In genomic region chr1:45583666-45584350, GRCh38 we compare ENCODE assay signal across 1 cellular context.
A peak's percentile ranks its signal among the peaks of the same experiment; 100 is the strongest.
TF ChIP-seq lines count a peak whose summit lies in the region.

Gene NASP, plus strand, starts transcription at chr1:45584041. Its CDS starts 106 bp downstream, at chr1:45584147.

TF ChIP-seq in HepG2, 621 proteins besides CTCF, POLR2A, EP300 and RAD21 (continued from another document and continues in another):
- TF ChIP-seq UBTF (CRISPR knock-in tag; IDR thresholded peaks at IDR 0.05) (peak; percentile 39; the same call in 1 of the 2 replicates), HCFC1 (IDR thresholded peaks at IDR 0.05; ENCODE audit: low read depth, low read length) (peak; percentile 30; the same call in 1 of the 2 replicates), KDM2A (CRISPR knock-in tag; IDR thresholded peaks at IDR 0.05; ENCODE audit: borderline replicate concordance, low read depth) (peak; percentile 28; the same call in 1 of the 2 replicates), ZNF274 (CRISPR knock-in tag; IDR thresholded peaks at IDR 0.05) (no peak), GATAD1 (CRISPR knock-in tag; IDR thresholded peaks at IDR 0.05) (no peak; the same call in none of the 2 replicates), SRSF4 (IDR thresholded peaks at IDR 0.05; ENCODE audit: low read depth, low read length, poor library complexity, severe bottlenecking) (no peak), ZNF776 (CRISPR knock-in tag; IDR thresholded peaks at IDR 0.05) (no peak; the same call in 1 of the 2 replicates), MAF1 (CRISPR knock-in tag; IDR thresholded peaks at IDR 0.05; ENCODE audit: borderline replicate concordance) (no peak), TP53 (CRISPR knock-in tag; conservative IDR thresholded peaks at IDR 0.05) (no peak), TERF1 (CRISPR knock-in tag; IDR thresholded peaks at IDR 0.05) (0 out of 2 replicates have a peak, but pooled peaks have one; percentile 47), ZNF441 (CRISPR knock-in tag; IDR thresholded peaks at IDR 0.05; ENCODE audit: borderline replicate concordance) (peak; percentile 53; the same call in 1 of the 2 replicates), ZGPAT (CRISPR knock-in tag; IDR thresholded peaks at IDR 0.05) (peak; percentile 38; the same call in 1 of the 2 replicates), KDM4B (CRISPR knock-in tag; IDR thresholded peaks at IDR 0.05) (no peak), RXRA (CRISPR knock-in tag; IDR thresholded peaks at IDR 0.05) (no peak), DDIT3 (CRISPR knock-in tag; IDR thresholded peaks at IDR 0.05) (no peak), RORA (CRISPR knock-in tag; IDR thresholded peaks at IDR 0.05) (no peak), WIZ (CRISPR knock-in tag; IDR thresholded peaks at IDR 0.05) (no peak), HDAC6 (IDR thresholded peaks at IDR 0.05; ENCODE audit: low read depth, low read length) (0 out of 2 replicates have a peak, but pooled peaks have one; percentile 41), SMYD3 (CRISPR knock-in tag; IDR thresholded peaks at IDR 0.05) (no peak), ZNF326 (CRISPR knock-in tag; IDR thresholded peaks at IDR 0.05; ENCODE audit: borderline replicate concordance) (no peak), FOXA3 (CRISPR knock-in tag; IDR thresholded peaks at IDR 0.05) (no peak), ZBTB2 (CRISPR knock-in tag; IDR thresholded peaks at IDR 0.05; ENCODE audit: low read depth) (peak; percentile 78), U2AF1 (optimal IDR thresholded peaks at IDR 0.05; ENCODE audit: low read depth, low read length) (no peak), JUNB (CRISPR knock-in tag; IDR thresholded peaks at IDR 0.05; ENCODE audit: borderline replicate concordance) (no peak; the same call in 1 of the 2 replicates), IRF1 (CRISPR knock-in tag; IDR thresholded peaks at IDR 0.05; ENCODE audit: low read depth) (peak; percentile 52; the same call in 1 of the 2 replicates), PAX8 (CRISPR knock-in tag; IDR thresholded peaks at IDR 0.05; ENCODE audit: borderline replicate concordance) (no peak), DBP (CRISPR knock-in tag; IDR thresholded peaks at IDR 0.05; ENCODE audit: not compliant biosample characterization) (no peak), DNMT3B (CRISPR knock-in tag; conservative IDR thresholded peaks at IDR 0.05) (no peak), PAF1 (CRISPR knock-in tag; IDR thresholded peaks at IDR 0.05) (no peak), ZNF674 (CRISPR knock-in tag; IDR thresholded peaks at IDR 0.05; ENCODE audit: low read depth) (no peak), NFKB2 (CRISPR knock-in tag; IDR thresholded peaks at IDR 0.05; ENCODE audit: borderline replicate concordance) (peak; percentile 77; the same call in 1 of the 2 replicates), ZNF276 (CRISPR knock-in tag; IDR thresholded peaks at IDR 0.05; ENCODE audit: low read depth) (no peak), PHF8 (CRISPR knock-in tag; IDR thresholded peaks at IDR 0.05) (peak; percentile 94), RBAK (CRISPR knock-in tag; IDR thresholded peaks at IDR 0.05) (no peak), FOXJ3 (CRISPR knock-in tag; IDR thresholded peaks at IDR 0.05; ENCODE audit: borderline replicate concordance) (no peak), NR1H2 (CRISPR knock-in tag; IDR thresholded peaks at IDR 0.05; ENCODE audit: borderline replicate concordance, low read depth) (no peak; the same call in 1 of the 2 replicates), POLR2AphosphoS2 (IDR thresholded peaks at IDR 0.05; ENCODE audit: low read depth, low read length) (peak; percentile 88), KLF9 (CRISPR knock-in tag; IDR thresholded peaks at IDR 0.05; ENCODE audit: low read depth) (no peak; the same call in 1 of the 2 replicates), ZMYM4 (CRISPR knock-in tag; IDR thresholded peaks at IDR 0.05) (peak; percentile 84), ZNF143 (CRISPR knock-in tag; IDR thresholded peaks at IDR 0.05) (0 out of 2 replicates have a peak, but pooled peaks have one; percentile 2), FOXM1 (CRISPR knock-in tag; IDR thresholded peaks at IDR 0.05) (no peak), ZBTB14 (CRISPR knock-in tag; IDR thresholded peaks at IDR 0.05) (no peak), BRCA1 (CRISPR knock-in tag; IDR thresholded peaks at IDR 0.05) (peak; percentile 53; the same call in 1 of the 2 replicates), TFDP2 (CRISPR knock-in tag; IDR thresholded peaks at IDR 0.05) (no peak), KDM3A (CRISPR knock-in tag; IDR thresholded peaks at IDR 0.05; ENCODE audit: low read depth) (no peak), KLF6 (CRISPR knock-in tag; IDR thresholded peaks at IDR 0.05) (peak; percentile 14; the same call in 1 of the 2 replicates), ZZZ3 (CRISPR knock-in tag; IDR thresholded peaks at IDR 0.05; ENCODE audit: borderline replicate concordance) (no peak), PTBP1 (IDR thresholded peaks at IDR 0.05; ENCODE audit: low read depth, low read length, poor library complexity, severe bottlenecking) (no peak), ZNF749 (CRISPR knock-in tag; IDR thresholded peaks at IDR 0.05; ENCODE audit: borderline replicate concordance) (no peak), MAFG (CRISPR knock-in tag; IDR thresholded peaks at IDR 0.05) (no peak), ZNF839 (CRISPR knock-in tag; IDR thresholded peaks at IDR 0.05; ENCODE audit: borderline replicate concordance) (no peak; the same call in 1 of the 2 replicates), FOXO1 (CRISPR knock-in tag; IDR thresholded peaks at IDR 0.05) (no peak), RBFOX2 (IDR thresholded peaks at IDR 0.05; ENCODE audit: low read depth, low read length) (peak; percentile 81), ZSCAN29 (CRISPR knock-in tag; conservative IDR thresholded peaks at IDR 0.05) (no peak), ZBTB33 (CRISPR knock-in tag; IDR thresholded peaks at IDR 0.05) (no peak), ZNF577 (CRISPR knock-in tag; IDR thresholded peaks at IDR 0.05; ENCODE audit: borderline replicate concordance, low read depth) (no peak), ZNF644 (CRISPR knock-in tag; IDR thresholded peaks at IDR 0.05; ENCODE audit: low read depth) (no peak), TCF7 (IDR thresholded peaks at IDR 0.05; ENCODE audit: low read depth) (no peak)
